Comparison of ENCODE assay signal across 25 cellular contexts in genomic region chr1:117580882-117581281, GRCh38. TPM values are rescaled to one million over a fixed set of nuclear protein-coding genes. Genes with fewer than 3 reads are reported as not detected.
"Had no signal": no experiment of that assay in that cellular context is flagged by ENCODE, and none has a peak within 500 bp of the region (broad histone marks: within the 10 kb centered on the region; RNA-seq: fewer than 3 reads in every experiment).

No MANE protein-coding gene starts in this region.

- H3K36me3 Mint-ChIP-seq: mesothelial cell of epicardium had no signal

- H3K27me3 Mint-ChIP-seq: naive B cell had no signal

- DNase-seq: dermis blood vessel endothelial cell; dorsolateral prefrontal cortex; effector CD4-positive, alpha-beta T cell; effector memory CD4-positive, alpha-beta T cell; glutamatergic neuron; heart right ventricle; hippocampal formation; left cardiac atrium; left lung; left ventricle myocardium superior; lower lobe of right lung; mesenchymal stem cell; mucosa of descending colon; naive B cell had no signal

- H3K36me3 ChIP-seq: esophagus muscularis mucosa, gastrocnemius medialis, heart right ventricle, left lung, lower lobe of right lung had no signal

- H3K4me1 ChIP-seq: foreskin keratinocyte, heart right ventricle, left lung, lower lobe of right lung had no signal

- H3K27ac ChIP-seq: coronary artery, dorsolateral prefrontal cortex, esophagus muscularis mucosa, foreskin keratinocyte, gastrocnemius medialis, heart right ventricle, left lung, lower lobe of right lung had no signal

- H3K9me3 Mint-ChIP-seq: mesothelial cell of epicardium had no signal

- H3K9me3 ChIP-seq: esophagus muscularis mucosa, gastrocnemius medialis, heart right ventricle, left lung, lower lobe of right lung, mucosa of descending colon had no signal

- ATAC-seq: foreskin keratinocyte, gastrocnemius medialis, heart right ventricle, left cardiac atrium, left lung, left ventricle myocardium superior, lower lobe of right lung, mucosa of descending colon had no signal

- H3K4me1 Mint-ChIP-seq: mesothelial cell of epicardium had no signal

- FAIRE-seq: colon, endothelial cell of umbilical vein, islet of Langerhans, keratinocyte had no signal

- H3K27ac Mint-ChIP-seq: mesothelial cell of epicardium had no signal

- H3K4me3 Mint-ChIP-seq: mesothelial cell of epicardium, naive B cell had no signal

- H3K27me3 ChIP-seq: dorsolateral prefrontal cortex, esophagus muscularis mucosa, foreskin keratinocyte, gastrocnemius medialis, heart right ventricle, left lung had no signal

- H3K4me3 ChIP-seq: coronary artery, dorsolateral prefrontal cortex, esophagus muscularis mucosa, gastrocnemius medialis, heart right ventricle, left lung, lower lobe of right lung, mucosa of descending colon had no signal

RNA-seq across cellular contexts. Expression of gene TENT5C, which starts 25.0 kb away (rescaled TPM):
- total RNA-seq: epithelial cell of proximal tubule, myocyte had no signal
